Comparison of ENCODE assay signal across 8 cellular contexts in the genomic region with DNA sequence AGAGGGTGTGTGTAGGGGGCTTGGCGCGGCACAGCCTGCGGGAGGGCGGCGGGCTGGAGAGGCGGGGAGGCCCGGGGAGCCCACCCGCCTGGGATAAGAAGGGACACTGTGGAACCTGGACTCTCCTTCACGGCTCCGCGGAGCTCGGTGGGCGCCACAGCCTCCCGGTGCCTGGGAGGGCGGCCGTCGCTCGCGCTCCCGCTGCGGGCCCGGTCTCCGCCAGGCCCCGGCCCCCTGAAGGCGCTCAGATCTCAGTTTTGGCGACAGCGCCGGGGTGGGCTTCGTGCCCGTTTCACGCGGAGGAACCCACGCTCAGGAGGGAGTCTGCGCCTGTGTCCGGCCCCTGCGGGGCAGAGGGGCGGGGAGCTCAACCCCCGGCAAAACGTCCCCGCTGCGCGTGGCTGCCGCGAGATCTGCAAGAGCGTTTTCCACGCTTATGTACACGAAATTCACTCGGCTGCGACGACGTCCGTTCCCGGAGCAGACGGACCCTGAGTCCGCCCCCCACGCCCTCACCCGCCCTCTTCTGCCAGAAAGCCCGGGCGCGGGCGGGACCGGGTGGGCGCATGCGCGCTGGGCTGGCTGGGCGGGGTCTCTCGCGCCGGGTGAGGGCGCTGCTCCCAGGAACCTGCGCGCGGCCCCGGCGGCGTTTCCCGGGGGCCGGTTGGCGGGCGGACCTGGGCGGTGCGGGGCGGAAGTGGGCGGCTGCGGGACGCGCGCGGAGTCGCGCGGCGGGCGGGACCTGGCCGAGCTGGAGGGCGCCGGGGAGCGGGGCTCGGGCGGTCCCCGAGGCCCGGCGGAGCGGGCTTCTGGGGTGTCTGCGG. TPM values are rescaled to one million over a fixed set of nuclear protein-coding genes. Genes with fewer than 3 reads are reported as not detected.
DNase-seq lines count a peak whose midpoint lies in the region; ATAC-seq lines count a peak whose summit lies in the region.

NELFB (plus strand) TSS at position 704 of the 824 bp plus-strand sequence.

- peak within 1 kb of the TSS; percentile 70 for H3K9ac ChIP-seq in endocrine pancreas (ENCODE audit: control insufficient read depth, insufficient read depth, low read length)

- ATAC-seq in GM19468 (IDR thresholded peaks at IDR 0.05; ENCODE audit: extremely low read depth, unreplicated experiment), result peak; percentile 45
- ATAC-seq in activated CD8-positive, alpha-beta memory T cell treated with anti-CD3 and anti-CD28 coated beads, Interleukin-2, amount 10 ng/mL, durations not matched to agents 7 days and 5 days, result peak; percentile 86

- H3K9me3 ChIP-seq in CD8-positive, alpha-beta memory T cell (ENCODE audit: low read length), result no peaks in the 10 kb centered on the region
- no peaks in the 10 kb centered on the region for H3K9me3 ChIP-seq in endocrine pancreas (ENCODE audit: control insufficient read depth, low read length)

- peak within 1 kb of the TSS; percentile 77 for H3K4me3 ChIP-seq in CD8-positive, alpha-beta memory T cell (ENCODE audit: low read length)
- no peak within 1 kb of the TSS for H3K4me3 ChIP-seq in endocrine pancreas (ENCODE audit: control insufficient read depth, insufficient read depth, low read length)

- H3K36me3 Mint-ChIP-seq in CD8-positive, alpha-beta memory T cell, result peaks cover 0 to 29% (median 0%) of the 10 kb centered on the region in 3 donors
- peaks cover 12% of the 10 kb centered on the region for H3K36me3 Mint-ChIP-seq in activated CD8-positive, alpha-beta memory T cell treated with anti-CD3 and anti-CD28 coated beads, Interleukin-2, amount 10 ng/mL, durations not matched to agents 7 days and 5 days

- CTCF ChIA-PET in CD8-positive, alpha-beta memory T cell (lab: Charles Lee), result interaction anchor here (1.2 to 6.2 kb wide), 6 partner anchors 14 to 169 kb away, joined by 3 to 43 read pairs (median 8); partner anchors contain the start of genes EXD3, NOXA1 and TUBB4B
- CTCF ChIA-PET in activated CD8-positive, alpha-beta memory T cell treated with anti-CD3 and anti-CD28 coated beads, Interleukin-2, amount 10 ng/mL, durations not matched to agents 7 days and 5 days (lab: Charles Lee), result interaction anchor here (1.0 to 5.4 kb wide), 11 partner anchors 9 to 413 kb away, joined by 3 to 46 read pairs (median 4); partner anchors contain the start of genes AJM1, ANAPC2, CYSRT1 and EXD3

- peaks cover 18% of the 10 kb centered on the region for H3K4me1 ChIP-seq in CD8-positive, alpha-beta memory T cell (ENCODE audit: insufficient read depth, low read length)
- H3K4me1 ChIP-seq in endocrine pancreas (ENCODE audit: control insufficient read depth, insufficient read depth, low read length), result no peaks in the 10 kb centered on the region

- peak within 1 kb of the TSS in 7 of 8 donors; percentile 61 to 97 (median 84) for H3K27ac Mint-ChIP-seq in CD8-positive, alpha-beta memory T cell
- H3K27ac Mint-ChIP-seq in activated CD8-positive, alpha-beta memory T cell treated with anti-CD3 and anti-CD28 coated beads, Interleukin-2, amount 10 ng/mL, durations not matched to agents 7 days and 5 days, result peak within 1 kb of the TSS; percentile 87

- POLR2A ChIA-PET in CD8-positive, alpha-beta memory T cell (lab: Charles Lee), result interaction anchor here (1.0 to 5.4 kb wide), 5 partner anchors 13 to 160 kb away, joined by 3 to 83 read pairs (median 4); partner anchors contain the start of genes NDOR1, TMEM203, TPRN and TUBB4B

- H3K27me3 Mint-ChIP-seq in CD8-positive, alpha-beta memory T cell, result no peaks in the 10 kb centered on the region
- H3K27me3 Mint-ChIP-seq in activated CD8-positive, alpha-beta memory T cell treated with anti-CD3 and anti-CD28 coated beads, Interleukin-2, amount 10 ng/mL, durations not matched to agents 7 days and 5 days, result no peaks in the 10 kb centered on the region

- peak within 1 kb of the TSS; percentile 73 for H3K27ac ChIP-seq in CD8-positive, alpha-beta memory T cell (ENCODE audit: low read depth, low read length)

- no peaks in the 10 kb centered on the region for H3K9me3 Mint-ChIP-seq in CD8-positive, alpha-beta memory T cell
- H3K9me3 Mint-ChIP-seq in activated CD8-positive, alpha-beta memory T cell treated with anti-CD3 and anti-CD28 coated beads, Interleukin-2, amount 10 ng/mL, durations not matched to agents 7 days and 5 days (ENCODE audit: low read depth), result no peaks in the 10 kb centered on the region

- H3K27me3 ChIP-seq in CD8-positive, alpha-beta memory T cell (ENCODE audit: insufficient read depth, low read length, poor library complexity, severe bottlenecking), result no peaks in the 10 kb centered on the region
- H3K27me3 ChIP-seq in endocrine pancreas (ENCODE audit: control insufficient read depth, insufficient read depth, low read length), result no peaks in the 10 kb centered on the region

- H3K4me1 Mint-ChIP-seq in CD8-positive, alpha-beta memory T cell, result peaks cover 8 to 25% (median 11%) of the 10 kb centered on the region in 3 donors
- peaks cover 17% of the 10 kb centered on the region for H3K4me1 Mint-ChIP-seq in activated CD8-positive, alpha-beta memory T cell treated with anti-CD3 and anti-CD28 coated beads, Interleukin-2, amount 10 ng/mL, durations not matched to agents 7 days and 5 days

- DNase-seq in CD8-positive, alpha-beta memory T cell, result peak; percentile 94 to 97 (median 95)
- DNase-seq in HT-29 (ENCODE audit: low spot score) (peak; percentile 87), NOMO-1 treated with dmso at 0.1 percent for 144 hours (lab: John Stamatoyannopoulos, UW; ENCODE audit: unreplicated experiment) (peak; percentile 90), mesenteric fat pad (ENCODE audit: low spot score) (peak; percentile 98)
- peak; percentile 96 for DNase-seq in activated CD8-positive, alpha-beta memory T cell treated with anti-CD3 and anti-CD28 coated beads, Interleukin-2, amount 10 ng/mL, durations not matched to agents 7 days and 5 days
- peak; percentile 99 for DNase-seq in stimulated activated CD8-positive, alpha-beta memory T cell treated with anti-CD3 and anti-CD28 coated beads, Interleukin-15, amount 100 ng/mL, for 24 hours (ENCODE audit: low read depth)

- peak within 1 kb of the TSS; percentile 86 to 96 (median 88) for H3K4me3 Mint-ChIP-seq in CD8-positive, alpha-beta memory T cell
- peak within 1 kb of the TSS; percentile 91 for H3K4me3 Mint-ChIP-seq in activated CD8-positive, alpha-beta memory T cell treated with anti-CD3 and anti-CD28 coated beads, Interleukin-2, amount 10 ng/mL, durations not matched to agents 7 days and 5 days

- no peaks in the 10 kb centered on the region for H3K36me3 ChIP-seq in CD8-positive, alpha-beta memory T cell (ENCODE audit: insufficient read depth, low read length)
- H3K36me3 ChIP-seq in endocrine pancreas (ENCODE audit: control insufficient read depth, insufficient read depth, low read length), result no peaks in the 10 kb centered on the region

RNA-seq across cellular contexts. Expression of gene NELFB, which starts in this region (rescaled TPM):
- 10 to 100 TPM; 67.5 to 72.0 TPM for total RNA-seq in CD8-positive, alpha-beta memory T cell
- polyA plus RNA-seq in CD8-positive, alpha-beta memory T cell, result 34.8 TPM
- total RNA-seq in HT-29 (2014; rRNA removed; shearing (Covaris generic)), result 111 and 115 TPM in 2 replicates
- total RNA-seq in activated CD8-positive, alpha-beta memory T cell treated with anti-CD3 and anti-CD28 coated beads, Interleukin-2, amount 10 ng/mL, durations not matched to agents 7 days and 5 days, result 10 to 100 TPM; 70.8 to 75.3 TPM
- total RNA-seq in mesenteric fat pad, result 39.2 TPM
